ENCODE assay signal across 21 cellular contexts in the genomic region with DNA sequence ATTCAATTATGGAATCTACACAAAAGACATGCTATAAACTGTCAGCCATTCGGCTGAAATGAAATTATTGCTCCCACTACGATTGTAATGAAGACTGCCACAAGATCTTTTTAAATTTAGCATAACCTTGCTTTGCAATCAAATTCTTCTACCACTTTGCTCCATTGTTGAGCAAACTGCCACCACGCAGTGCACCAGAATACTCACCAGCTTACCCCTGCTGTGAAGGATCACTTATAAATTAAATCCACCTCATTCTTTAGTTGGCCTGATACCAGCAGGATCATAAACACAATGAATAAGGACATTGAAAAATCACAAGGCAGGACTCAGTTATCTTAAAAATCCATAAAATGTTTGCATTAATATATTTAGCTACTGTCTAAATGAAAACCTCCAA.
"Had no signal": no experiment of that assay in that cellular context is flagged by ENCODE, and none has a peak within 500 bp of the region (broad histone marks: within the 10 kb centered on the region; RNA-seq: fewer than 3 reads in every experiment).

No MANE protein-coding gene starts in this region.

- H3K4me3 Mint-ChIP-seq: effector memory CD8-positive, alpha-beta T cell; naive thymus-derived CD8-positive, alpha-beta T cell; stimulated activated naive B cell treated with anti-CD40 and anti-IgM and Interleukin-4, amounts not matched to agents 10 μg/mL and 1 μg/mL and 100 μg/mL, for 72 hours; stimulated activated naive CD8-positive, alpha-beta T cell treated with anti-CD3 and anti-CD28 coated beads, Interleukin-15, amount 100 ng/mL, for 72 hours had no signal

- H3K9me3 Mint-ChIP-seq: effector memory CD8-positive, alpha-beta T cell; stimulated activated naive B cell treated with anti-CD40 and anti-IgM and Interleukin-4, amounts not matched to agents 10 μg/mL and 1 μg/mL and 100 μg/mL, for 72 hours; stimulated activated naive CD8-positive, alpha-beta T cell treated with anti-CD3 and anti-CD28 coated beads, Interleukin-15, amount 100 ng/mL, for 72 hours had no signal

- H3K27ac Mint-ChIP-seq: effector memory CD8-positive, alpha-beta T cell; naive thymus-derived CD8-positive, alpha-beta T cell; stimulated activated naive B cell treated with anti-CD40 and anti-IgM and Interleukin-4, amounts not matched to agents 10 μg/mL and 1 μg/mL and 100 μg/mL, for 72 hours; stimulated activated naive CD8-positive, alpha-beta T cell treated with anti-CD3 and anti-CD28 coated beads, Interleukin-15, amount 100 ng/mL, for 72 hours had no signal

- H3K27ac ChIP-seq: epithelial cell of prostate, esophagus muscularis mucosa, gastrocnemius medialis, heart right ventricle, sigmoid colon, skin epidermis, testis, tibial nerve, upper lobe of right lung, vagina had no signal

- H3K36me3 Mint-ChIP-seq: naive thymus-derived CD8-positive, alpha-beta T cell; stimulated activated naive B cell treated with anti-CD40 and anti-IgM and Interleukin-4, amounts not matched to agents 10 μg/mL and 1 μg/mL and 100 μg/mL, for 72 hours had no signal

- H3K27me3 ChIP-seq: gastrocnemius medialis, sigmoid colon, testis, tibial nerve, vagina had no signal

- H3K4me3 ChIP-seq: esophagus muscularis mucosa, gastrocnemius medialis, heart right ventricle, mucosa of descending colon, sigmoid colon, skin epidermis, testis, tibial nerve, upper lobe of right lung, vagina had no signal

- H3K4me1 ChIP-seq: esophagus muscularis mucosa, gastrocnemius medialis, testis, tibial nerve, upper lobe of right lung, vagina had no signal

- H3K9me3 ChIP-seq: esophagus muscularis mucosa, gastrocnemius medialis, mucosa of descending colon, sigmoid colon, testis, tibial nerve, upper lobe of right lung, vagina had no signal

- H3K36me3 ChIP-seq: esophagus muscularis mucosa, gastrocnemius medialis, heart right ventricle, sigmoid colon, tibial nerve, upper lobe of right lung, vagina had no signal

- DNase-seq: effector memory CD8-positive, alpha-beta T cell; gastrocnemius medialis; heart right ventricle; hypothalamus; islet precursor cell; mammary epithelial cell; mucosa of descending colon; naive thymus-derived CD8-positive, alpha-beta T cell; posterior cingulate gyrus; sigmoid colon; stimulated activated CD4-positive, alpha-beta T cell treated with anti-CD3 and anti-CD28 coated beads, Interleukin-2, amount 100 ng/mL, for 24 hours; stimulated activated CD4-positive, alpha-beta T cell treated with anti-CD3 and anti-CD28 coated beads, Interleukin-4, amount 100 ng/mL, for 4 hours; stimulated activated naive B cell treated with anti-CD40 and anti-IgM and Interleukin-4, amounts not matched to agents 10 μg/mL and 1 μg/mL and 100 μg/mL, for 72 hours; stimulated activated naive CD8-positive, alpha-beta T cell treated with anti-CD3 and anti-CD28 coated beads, Interleukin-15, amount 100 ng/mL, for 72 hours; testis; upper lobe of right lung had no signal
